Comparison of ENCODE assay signal across 1 cellular context in the genomic region with DNA sequence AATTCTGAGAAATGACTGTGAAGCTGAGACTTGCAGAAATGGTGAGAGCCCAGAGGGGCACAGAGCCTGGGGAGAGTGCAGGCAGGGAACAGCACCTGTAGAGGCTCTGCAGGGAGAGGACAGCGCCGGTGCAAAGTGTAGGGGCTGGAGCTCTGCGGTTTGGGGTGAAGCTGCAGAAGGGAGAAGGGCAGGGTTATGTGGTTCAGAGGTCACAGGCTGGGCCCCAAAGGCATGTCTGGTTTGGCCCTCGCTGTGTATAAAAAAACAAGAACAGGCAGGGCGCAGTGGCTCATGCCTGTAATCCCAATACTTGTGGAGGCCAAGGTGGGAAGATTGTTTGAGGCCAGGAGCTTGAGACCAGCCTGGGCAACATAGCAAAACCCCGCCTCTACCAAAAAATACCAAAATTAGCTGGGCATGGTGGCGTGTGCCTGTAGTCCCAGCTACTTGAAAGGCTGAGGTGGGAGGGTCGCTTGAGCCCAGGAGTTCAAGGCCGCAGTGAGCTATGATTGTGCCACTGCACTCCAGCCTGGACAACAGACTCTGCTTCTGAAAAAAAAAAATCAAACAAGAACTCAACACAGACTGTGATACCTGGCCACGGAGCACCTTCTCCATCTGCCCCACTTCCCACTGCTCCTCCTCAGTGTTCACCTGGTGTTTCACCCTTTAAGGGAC.
TF ChIP-seq lines count a peak whose summit lies in the region.

No MANE protein-coding gene starts in this region.

TF ChIP-seq in HepG2, 621 proteins besides CTCF, POLR2A, EP300 and RAD21 (continued from another document and continues in another):
- TF ChIP-seq, protein P1, sequence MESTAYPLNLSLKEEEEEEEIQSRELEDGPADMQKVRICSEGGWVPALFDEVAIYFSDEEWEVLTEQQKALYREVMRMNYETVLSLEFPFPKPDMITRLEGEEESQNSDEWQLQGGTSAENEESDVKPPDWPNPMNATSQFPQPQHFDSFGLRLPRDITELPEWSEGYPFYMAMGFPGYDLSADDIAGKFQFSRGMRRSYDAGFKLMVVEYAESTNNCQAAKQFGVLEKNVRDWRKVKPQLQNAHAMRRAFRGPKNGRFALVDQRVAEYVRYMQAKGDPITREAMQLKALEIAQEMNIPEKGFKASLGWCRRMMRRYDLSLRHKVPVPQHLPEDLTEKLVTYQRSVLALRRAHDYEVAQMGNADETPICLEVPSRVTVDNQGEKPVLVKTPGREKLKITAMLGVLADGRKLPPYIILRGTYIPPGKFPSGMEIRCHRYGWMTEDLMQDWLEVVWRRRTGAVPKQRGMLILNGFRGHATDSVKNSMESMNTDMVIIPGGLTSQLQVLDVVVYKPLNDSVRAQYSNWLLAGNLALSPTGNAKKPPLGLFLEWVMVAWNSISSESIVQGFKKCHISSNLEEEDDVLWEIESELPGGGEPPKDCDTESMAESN (CRISPR knock-in tag; conservative IDR thresholded peaks at IDR 0.05) = 0 out of 2 replicates have a peak, but pooled peaks have one; percentile 17
- TF ChIP-seq NFIC (IDR thresholded peaks at IDR 0.05; ENCODE audit: low read length) = peak; percentile 14; the same call in 1 of the 2 replicates
- no peak for TF ChIP-seq ZNF572 (CRISPR knock-in tag; IDR thresholded peaks at IDR 0.05)
- 0 out of 2 replicates have a peak, but pooled peaks have one; percentile 27 for TF ChIP-seq ZNF124 (CRISPR knock-in tag; IDR thresholded peaks at IDR 0.05)
- peak; percentile 83 for TF ChIP-seq HNF4A (CRISPR knock-in tag; IDR thresholded peaks at IDR 0.05)
- TF ChIP-seq ZFY (CRISPR knock-in tag; IDR thresholded peaks at IDR 0.05) = peak; percentile 26; the same call in 1 of the 2 replicates
- 0 out of 2 replicates have a peak, but pooled peaks have one; percentile 29 for TF ChIP-seq HMG20B (CRISPR knock-in tag; conservative IDR thresholded peaks at IDR 0.05)
- TF ChIP-seq, protein P2, sequence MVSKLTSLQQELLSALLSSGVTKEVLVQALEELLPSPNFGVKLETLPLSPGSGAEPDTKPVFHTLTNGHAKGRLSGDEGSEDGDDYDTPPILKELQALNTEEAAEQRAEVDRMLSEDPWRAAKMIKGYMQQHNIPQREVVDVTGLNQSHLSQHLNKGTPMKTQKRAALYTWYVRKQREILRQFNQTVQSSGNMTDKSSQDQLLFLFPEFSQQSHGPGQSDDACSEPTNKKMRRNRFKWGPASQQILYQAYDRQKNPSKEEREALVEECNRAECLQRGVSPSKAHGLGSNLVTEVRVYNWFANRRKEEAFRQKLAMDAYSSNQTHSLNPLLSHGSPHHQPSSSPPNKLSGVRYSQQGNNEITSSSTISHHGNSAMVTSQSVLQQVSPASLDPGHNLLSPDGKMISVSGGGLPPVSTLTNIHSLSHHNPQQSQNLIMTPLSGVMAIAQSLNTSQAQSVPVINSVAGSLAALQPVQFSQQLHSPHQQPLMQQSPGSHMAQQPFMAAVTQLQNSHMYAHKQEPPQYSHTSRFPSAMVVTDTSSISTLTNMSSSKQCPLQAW (CRISPR knock-in tag; IDR thresholded peaks at IDR 0.05) = peak; percentile 51
- peak; percentile 59 for TF ChIP-seq ZMYM4 (CRISPR knock-in tag; IDR thresholded peaks at IDR 0.05)
- TF ChIP-seq MTF2 (CRISPR knock-in tag; IDR thresholded peaks at IDR 0.05; ENCODE audit: borderline replicate concordance) = peak; percentile 18; the same call in 1 of the 2 replicates
- TF ChIP-seq RBM22 (optimal IDR thresholded peaks at IDR 0.05; ENCODE audit: low read length) = no peak
- peak; percentile 84 for TF ChIP-seq NR2C2 (CRISPR knock-in tag; IDR thresholded peaks at IDR 0.05; ENCODE audit: borderline replicate concordance)
- peak; percentile 6; the same call in 1 of the 2 replicates for TF ChIP-seq THRA (CRISPR knock-in tag; IDR thresholded peaks at IDR 0.05; ENCODE audit: borderline replicate concordance)
- TF ChIP-seq HNF4G (IDR thresholded peaks at IDR 0.05; ENCODE audit: borderline replicate concordance, low read depth, low read length) = peak; percentile 53; the same call in 1 of the 2 replicates
- peak; percentile 85; the same call in 1 of the 2 replicates for TF ChIP-seq HNF4G (CRISPR knock-in tag; IDR thresholded peaks at IDR 0.05; ENCODE audit: borderline replicate concordance, low read depth)
- TF ChIP-seq ZNF567 (CRISPR knock-in tag; IDR thresholded peaks at IDR 0.05; ENCODE audit: borderline replicate concordance) = no peak
- 0 out of 2 replicates have a peak, but pooled peaks have one; percentile 27 for TF ChIP-seq ZNF7 (CRISPR knock-in tag; IDR thresholded peaks at IDR 0.05)
- TF ChIP-seq ZMYM2 (CRISPR knock-in tag; IDR thresholded peaks at IDR 0.05) = peak; percentile 86
- TF ChIP-seq STAG1 (CRISPR knock-in tag; IDR thresholded peaks at IDR 0.05) = 0 out of 2 replicates have a peak, but pooled peaks have one; percentile 6
- no peak for TF ChIP-seq ZNF207 (IDR thresholded peaks at IDR 0.05; ENCODE audit: borderline replicate concordance)
- peak; percentile 26; the same call in 1 of the 2 replicates for TF ChIP-seq ZFP37 (CRISPR knock-in tag; IDR thresholded peaks at IDR 0.05; ENCODE audit: borderline replicate concordance)
- peak; percentile 92 for TF ChIP-seq RARA (CRISPR knock-in tag; IDR thresholded peaks at IDR 0.05)
- TF ChIP-seq ZSCAN25 (CRISPR knock-in tag; IDR thresholded peaks at IDR 0.05) = peak; percentile 83
- TF ChIP-seq RFX1 (IDR thresholded peaks at IDR 0.05) = no peak
- 0 out of 2 replicates have a peak, but pooled peaks have one; percentile 33 for TF ChIP-seq KDM6A (CRISPR knock-in tag; IDR thresholded peaks at IDR 0.05; ENCODE audit: low read depth)
- peak; percentile 64; the same call in 1 of the 2 replicates for TF ChIP-seq GATAD2A (CRISPR knock-in tag; IDR thresholded peaks at IDR 0.05)
- TF ChIP-seq SRSF1 (optimal IDR thresholded peaks at IDR 0.05; ENCODE audit: low read depth, low read length) = no peak
- TF ChIP-seq ZFX (CRISPR knock-in tag; IDR thresholded peaks at IDR 0.05; ENCODE audit: low read depth) = peak; percentile 59; the same call in 1 of the 2 replicates
- peak; percentile 99 for TF ChIP-seq ZNF121 (CRISPR knock-in tag; IDR thresholded peaks at IDR 0.05)
- TF ChIP-seq ZSCAN9 (CRISPR knock-in tag; IDR thresholded peaks at IDR 0.05; ENCODE audit: borderline replicate concordance) = 0 out of 2 replicates have a peak, but pooled peaks have one; percentile 13
- no peak for TF ChIP-seq FOXA1 (IDR thresholded peaks at IDR 0.05)
- 0 out of 2 replicates have a peak, but pooled peaks have one; percentile 18 for TF ChIP-seq FOXA1 (CRISPR knock-in tag; IDR thresholded peaks at IDR 0.05)
- peak; percentile 58 for TF ChIP-seq TCF7 (IDR thresholded peaks at IDR 0.05; ENCODE audit: low read depth)
- 0 out of 2 replicates have a peak, but pooled peaks have one; percentile 2 for TF ChIP-seq NFYB (CRISPR knock-in tag; IDR thresholded peaks at IDR 0.05)
- peak; percentile 30; the same call in 1 of the 2 replicates for TF ChIP-seq TFAP4 (IDR thresholded peaks at IDR 0.05; ENCODE audit: borderline replicate concordance, low read depth)
- TF ChIP-seq ERF (CRISPR knock-in tag; IDR thresholded peaks at IDR 0.05) = 0 out of 2 replicates have a peak, but pooled peaks have one; percentile 27
- peak; percentile 56 for TF ChIP-seq HOXA3 (CRISPR knock-in tag; IDR thresholded peaks at IDR 0.05)
- no peak for TF ChIP-seq ZNF782 (CRISPR knock-in tag; IDR thresholded peaks at IDR 0.05; ENCODE audit: borderline replicate concordance)
- no peak for TF ChIP-seq EZH2 (conservative IDR thresholded peaks at IDR 0.05; ENCODE audit: low read depth, low read length)
- peak; percentile 64; the same call in 1 of the 2 replicates for TF ChIP-seq ZNF605 (CRISPR knock-in tag; IDR thresholded peaks at IDR 0.05)
- TF ChIP-seq ZSCAN22 (CRISPR knock-in tag; IDR thresholded peaks at IDR 0.05) = no peak
- TF ChIP-seq THAP9 (CRISPR knock-in tag; IDR thresholded peaks at IDR 0.05; ENCODE audit: borderline replicate concordance) = peak; percentile 46; the same call in 1 of the 2 replicates
- TF ChIP-seq, protein P3, sequence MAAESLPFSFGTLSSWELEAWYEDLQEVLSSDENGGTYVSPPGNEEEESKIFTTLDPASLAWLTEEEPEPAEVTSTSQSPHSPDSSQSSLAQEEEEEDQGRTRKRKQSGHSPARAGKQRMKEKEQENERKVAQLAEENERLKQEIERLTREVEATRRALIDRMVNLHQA (CRISPR knock-in tag; IDR thresholded peaks at IDR 0.05) = no peak
- TF ChIP-seq MYPOP (CRISPR knock-in tag; IDR thresholded peaks at IDR 0.05) = peak; percentile 31; the same call in 1 of the 2 replicates
- peak; percentile 74; the same call in 1 of the 2 replicates for TF ChIP-seq TBX2 (CRISPR knock-in tag; IDR thresholded peaks at IDR 0.05; ENCODE audit: borderline replicate concordance)
- peak; percentile 82 for TF ChIP-seq PITX1 (CRISPR knock-in tag; IDR thresholded peaks at IDR 0.05)
- no peak for TF ChIP-seq ZNF619 (CRISPR knock-in tag; IDR thresholded peaks at IDR 0.05)
- TF ChIP-seq, protein P4, sequence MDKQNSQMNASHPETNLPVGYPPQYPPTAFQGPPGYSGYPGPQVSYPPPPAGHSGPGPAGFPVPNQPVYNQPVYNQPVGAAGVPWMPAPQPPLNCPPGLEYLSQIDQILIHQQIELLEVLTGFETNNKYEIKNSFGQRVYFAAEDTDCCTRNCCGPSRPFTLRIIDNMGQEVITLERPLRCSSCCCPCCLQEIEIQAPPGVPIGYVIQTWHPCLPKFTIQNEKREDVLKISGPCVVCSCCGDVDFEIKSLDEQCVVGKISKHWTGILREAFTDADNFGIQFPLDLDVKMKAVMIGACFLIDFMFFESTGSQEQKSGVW (CRISPR knock-in tag; IDR thresholded peaks at IDR 0.05; ENCODE audit: borderline replicate concordance) = no peak
- TF ChIP-seq GFI1 (CRISPR knock-in tag; IDR thresholded peaks at IDR 0.05; ENCODE audit: borderline replicate concordance) = peak; percentile 16; the same call in 1 of the 2 replicates
- TF ChIP-seq SMYD3 (CRISPR knock-in tag; IDR thresholded peaks at IDR 0.05) = peak; percentile 45; the same call in 1 of the 2 replicates
- peak; percentile 45 for TF ChIP-seq YY1 (IDR thresholded peaks at IDR 0.05; ENCODE audit: insufficient read depth, insufficient replicate concordance, low read depth, low read length)
- peak; percentile 37; the same call in 1 of the 2 replicates for TF ChIP-seq SOX5 (CRISPR knock-in tag; IDR thresholded peaks at IDR 0.05; ENCODE audit: borderline replicate concordance)
